Comparison of ENCODE assay signal across 8 cellular contexts in the genomic region with DNA sequence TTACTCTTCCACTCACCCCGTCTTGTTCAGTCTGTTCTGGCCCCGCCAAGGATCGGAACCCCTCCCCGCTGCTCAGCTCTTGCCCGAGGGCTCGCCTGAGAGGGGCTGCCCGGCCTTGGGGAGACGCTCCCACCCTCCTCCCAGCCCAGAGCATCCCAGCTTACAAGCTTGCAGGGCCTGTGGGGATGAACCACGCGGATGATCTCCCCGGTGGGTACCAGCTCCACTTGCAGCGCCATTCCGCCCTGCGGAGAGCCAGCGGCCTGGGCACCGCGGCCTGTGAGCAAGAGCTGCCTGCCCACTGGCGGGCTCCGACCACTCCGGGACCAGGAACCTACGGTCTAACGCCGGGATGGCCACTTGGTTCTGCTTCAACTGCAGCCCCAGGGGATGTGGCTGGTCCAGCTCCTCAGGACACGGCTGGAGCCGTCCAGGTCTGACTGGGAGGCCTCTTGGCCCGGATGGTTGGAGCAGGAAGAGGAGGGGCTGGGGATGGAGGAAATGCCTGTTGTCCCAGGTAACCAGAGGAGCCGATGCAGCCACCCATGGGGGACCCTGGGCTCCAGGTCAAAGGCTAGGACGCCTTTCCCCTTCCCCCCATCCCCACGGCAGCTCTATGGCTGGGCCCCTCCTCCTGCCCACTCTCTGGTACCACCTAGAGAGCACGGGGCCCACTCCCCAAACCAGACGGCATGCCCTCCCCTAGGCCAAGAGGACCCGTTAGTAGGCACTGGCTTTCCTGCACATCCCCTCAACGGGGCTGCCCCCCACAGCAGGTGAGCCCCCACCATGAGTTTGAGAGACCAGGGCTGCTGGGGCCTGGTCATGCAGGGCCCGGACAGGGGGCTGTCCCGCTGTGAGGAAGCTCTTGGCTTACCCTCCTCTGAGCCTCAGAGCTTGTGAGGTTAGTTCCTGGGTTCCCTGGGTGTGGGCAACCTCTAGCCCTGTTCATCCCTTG. TPM values are rescaled to one million over a fixed set of nuclear protein-coding genes. Genes with fewer than 3 reads are reported as not detected.
DNase-seq lines count a peak whose midpoint lies in the region; ATAC-seq, FAIRE-seq and TF ChIP-seq lines count a peak whose summit lies in the region.
"Had no signal": no experiment of that assay in that cellular context is flagged by ENCODE, and none has a peak within 500 bp of the region (broad histone marks: within the 10 kb centered on the region; RNA-seq: fewer than 3 reads in every experiment).

A gene with protein sequence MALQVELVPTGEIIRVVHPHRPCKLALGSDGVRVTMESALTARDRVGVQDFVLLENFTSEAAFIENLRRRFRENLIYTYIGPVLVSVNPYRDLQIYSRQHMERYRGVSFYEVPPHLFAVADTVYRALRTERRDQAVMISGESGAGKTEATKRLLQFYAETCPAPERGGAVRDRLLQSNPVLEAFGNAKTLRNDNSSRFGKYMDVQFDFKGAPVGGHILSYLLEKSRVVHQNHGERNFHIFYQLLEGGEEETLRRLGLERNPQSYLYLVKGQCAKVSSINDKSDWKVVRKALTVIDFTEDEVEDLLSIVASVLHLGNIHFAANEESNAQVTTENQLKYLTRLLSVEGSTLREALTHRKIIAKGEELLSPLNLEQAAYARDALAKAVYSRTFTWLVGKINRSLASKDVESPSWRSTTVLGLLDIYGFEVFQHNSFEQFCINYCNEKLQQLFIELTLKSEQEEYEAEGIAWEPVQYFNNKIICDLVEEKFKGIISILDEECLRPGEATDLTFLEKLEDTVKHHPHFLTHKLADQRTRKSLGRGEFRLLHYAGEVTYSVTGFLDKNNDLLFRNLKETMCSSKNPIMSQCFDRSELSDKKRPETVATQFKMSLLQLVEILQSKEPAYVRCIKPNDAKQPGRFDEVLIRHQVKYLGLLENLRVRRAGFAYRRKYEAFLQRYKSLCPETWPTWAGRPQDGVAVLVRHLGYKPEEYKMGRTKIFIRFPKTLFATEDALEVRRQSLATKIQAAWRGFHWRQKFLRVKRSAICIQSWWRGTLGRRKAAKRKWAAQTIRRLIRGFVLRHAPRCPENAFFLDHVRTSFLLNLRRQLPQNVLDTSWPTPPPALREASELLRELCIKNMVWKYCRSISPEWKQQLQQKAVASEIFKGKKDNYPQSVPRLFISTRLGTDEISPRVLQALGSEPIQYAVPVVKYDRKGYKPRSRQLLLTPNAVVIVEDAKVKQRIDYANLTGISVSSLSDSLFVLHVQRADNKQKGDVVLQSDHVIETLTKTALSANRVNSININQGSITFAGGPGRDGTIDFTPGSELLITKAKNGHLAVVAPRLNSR (minus strand): TSS at position 438 of the 958 bp plus-strand sequence. CDS start 199 bp downstream, at position 239.

- H3K4me3 Mint-ChIP-seq in IgD-negative memory B cell: peak within 1 kb of the TSS; percentile 80 to 93 (median 88)
- peak within 1 kb of the TSS; percentile 90 to 96 for H3K4me3 Mint-ChIP-seq in stimulated activated naive B cell treated with anti-CD40 and anti-IgM and Interleukin-4, amounts not matched to agents 10 μg/mL and 1 μg/mL and 100 μg/mL, for 72 hours

- peak within 1 kb of the TSS; percentile 20 for H2AFZ ChIP-seq in keratinocyte (ENCODE audit: control insufficient read depth, low read length)

- no peaks in the 10 kb centered on the region for H3K9me1 ChIP-seq in keratinocyte (ENCODE audit: control insufficient read depth, extremely low read depth, insufficient read depth, low read length)

- ATAC-seq in stimulated activated naive B cell treated with anti-CD40 and anti-IgM and Interleukin-4, amounts not matched to agents 10 μg/mL and 1 μg/mL and 100 μg/mL, for 72 hours (replicated peaks): no peak
- ATAC-seq in HG03469 (IDR thresholded peaks at IDR 0.05; ENCODE audit: unreplicated experiment): no peak

- FAIRE-seq in keratinocyte (lab: Jason Lieb, UNC): no peak
- FAIRE-seq: colon had no signal

- peak within 1 kb of the TSS; percentile 70 for H3K4me2 ChIP-seq in keratinocyte (ENCODE audit: control insufficient read depth, extremely low read depth, insufficient read depth, low read depth, low read length)

- no peaks in the 10 kb centered on the region for H3K27me3 ChIP-seq in keratinocyte (ENCODE audit: control insufficient read depth, extremely low read depth, insufficient read depth, low read length)

- dilution Hi-C loops in keratinocyte (cut with MboI; ENCODE audit: extremely low pct_ligation_motif_present, low sequenced_read_pairs): no loop called here

- H3K9me3 ChIP-seq in keratinocyte (ENCODE audit: control insufficient read depth, low read depth, low read length): no peaks in the 10 kb centered on the region

- no peak for TF ChIP-seq CTCF in astrocyte of the spinal cord (IDR thresholded peaks at IDR 0.05; ENCODE audit: low read depth, low read length)
- no peak for TF ChIP-seq CTCF in keratinocyte (optimal IDR thresholded peaks at IDR 0.05 in 1 of 3, IDR thresholded peaks at IDR 0.05 in 1 of 3, conservative IDR thresholded peaks at IDR 0.05 in 1 of 3; ENCODE audit: extremely low read depth in 1 of 3, insufficient read depth in 2 of 3, low read length in 3 of 3)

- no peaks in the 10 kb centered on the region for H3K27me3 Mint-ChIP-seq in IgD-negative memory B cell
- H3K27me3 Mint-ChIP-seq in stimulated activated naive B cell treated with anti-CD40 and anti-IgM and Interleukin-4, amounts not matched to agents 10 μg/mL and 1 μg/mL and 100 μg/mL, for 72 hours: no peaks in the 10 kb centered on the region

- H3K27ac Mint-ChIP-seq in IgD-negative memory B cell: peak within 1 kb of the TSS in 2 of 3 donors; percentile 63 to 83
- peak within 1 kb of the TSS; percentile 94 for H3K27ac Mint-ChIP-seq in stimulated activated naive B cell treated with anti-CD40 and anti-IgM and Interleukin-4, amounts not matched to agents 10 μg/mL and 1 μg/mL and 100 μg/mL, for 72 hours

- peaks cover 0 to 5% of the 10 kb centered on the region in 2 experiments for H3K36me3 ChIP-seq in keratinocyte (ENCODE audit: control insufficient read depth in 2 of 2, extremely low read depth in 1 of 2, insufficient read depth in 2 of 2, low read length in 2 of 2)

- peaks cover 37% of the 10 kb centered on the region for H3K4me1 ChIP-seq in keratinocyte (ENCODE audit: control insufficient read depth, extremely low read depth, insufficient read depth, low read length)

- in situ Hi-C loops in astrocyte of the spinal cord (cut with HindIII; ENCODE audit: low sequenced_read_pairs): no loop called here

- no peaks in the 10 kb centered on the region for H3K9me3 Mint-ChIP-seq in IgD-negative memory B cell
- H3K9me3 Mint-ChIP-seq in stimulated activated naive B cell treated with anti-CD40 and anti-IgM and Interleukin-4, amounts not matched to agents 10 μg/mL and 1 μg/mL and 100 μg/mL, for 72 hours: no peaks in the 10 kb centered on the region

- peaks cover 17% of the 10 kb centered on the region for H3K79me2 ChIP-seq in keratinocyte (ENCODE audit: control insufficient read depth, insufficient read depth, low read length)

- peak within 1 kb of the TSS; percentile 26 for H3K27ac ChIP-seq in keratinocyte (ENCODE audit: control insufficient read depth, insufficient read depth, low read length)

- no peaks in the 10 kb centered on the region for H4K20me1 ChIP-seq in keratinocyte (ENCODE audit: control insufficient read depth, extremely low read depth, insufficient read depth, low read length)

- peaks cover 2% of the 10 kb centered on the region for H3K36me3 Mint-ChIP-seq in IgD-negative memory B cell
- H3K36me3 Mint-ChIP-seq in stimulated activated naive B cell treated with anti-CD40 and anti-IgM and Interleukin-4, amounts not matched to agents 10 μg/mL and 1 μg/mL and 100 μg/mL, for 72 hours: peaks cover 13% of the 10 kb centered on the region in 2 donors

- peaks cover 8 to 19% (median 9%) of the 10 kb centered on the region in 3 donors for H3K4me1 Mint-ChIP-seq in IgD-negative memory B cell
- H3K4me1 Mint-ChIP-seq in stimulated activated naive B cell treated with anti-CD40 and anti-IgM and Interleukin-4, amounts not matched to agents 10 μg/mL and 1 μg/mL and 100 μg/mL, for 72 hours: peaks cover 30 to 54% of the 10 kb centered on the region in 2 donors

- peak within 1 kb of the TSS; percentile 61 for H3K9ac ChIP-seq in keratinocyte (ENCODE audit: control insufficient read depth, extremely low read depth, insufficient read depth, low read length)

- H3K4me3 ChIP-seq in astrocyte of the spinal cord (ENCODE audit: low read depth, low read length): peak within 1 kb of the TSS; percentile 35
- H3K4me3 ChIP-seq in keratinocyte (ENCODE audit: control insufficient read depth in 2 of 3, extremely low read depth in 1 of 3, insufficient read depth in 2 of 3, low read depth in 1 of 3, low read length in 3 of 3): peak within 1 kb of the TSS; percentile 43 to 64 (median 57)

- DNase-seq in astrocyte of the spinal cord (ENCODE audit: low read depth, low spot score) (no peak), keratinocyte (ENCODE audit: low read depth, low spot score) (no peak), NCI-H1436 treated with DMSO at 0.1 percent for 48 hours (lab: John Stamatoyannopoulos, UW) (no peak), NK-92 (lab: John Stamatoyannopoulos, UW; ENCODE audit: unreplicated experiment) (no peak)
- no peak for DNase-seq in stimulated activated naive B cell treated with anti-CD40 and anti-IgM and Interleukin-4, amounts not matched to agents 10 μg/mL and 1 μg/mL and 100 μg/mL, for 72 hours

RNA-seq across cellular contexts. Expression of the gene that starts here (rescaled TPM):
- polyA plus RNA-seq in IgD-negative memory B cell: 29.6 TPM
- 101 to 124 TPM (median 117 TPM) in 3 replicates for polyA plus RNA-seq in keratinocyte
- polyA plus RNA-seq in keratinocyte (2011; ENCODE audit: low read depth): 50.1 TPM
- polyA plus RNA-seq in keratinocyte (2011; cell fraction: cytosol; rRNA removed): 66.0 and 114 TPM in 2 replicates
- polyA plus RNA-seq in keratinocyte (2011; cell fraction: nucleus; rRNA removed): 169 and 194 TPM in 2 replicates
- 45.2 and 141 TPM in 2 replicates for polyA plus RNA-seq in keratinocyte (2012; ENCODE audit: low replicate concordance)
- 277 to 483 TPM (median 317 TPM) in 3 replicates for polyA minus RNA-seq in keratinocyte
- 181 TPM for polyA minus RNA-seq in keratinocyte (2011; cell fraction: cytosol; rRNA and poly(A)+ RNA removed)
- polyA minus RNA-seq in keratinocyte (2011; cell fraction: nucleus; rRNA and poly(A)+ RNA removed): 114 and 148 TPM in 2 replicates
